ENCODE assay signal across 8 cellular contexts in the genomic region with DNA sequence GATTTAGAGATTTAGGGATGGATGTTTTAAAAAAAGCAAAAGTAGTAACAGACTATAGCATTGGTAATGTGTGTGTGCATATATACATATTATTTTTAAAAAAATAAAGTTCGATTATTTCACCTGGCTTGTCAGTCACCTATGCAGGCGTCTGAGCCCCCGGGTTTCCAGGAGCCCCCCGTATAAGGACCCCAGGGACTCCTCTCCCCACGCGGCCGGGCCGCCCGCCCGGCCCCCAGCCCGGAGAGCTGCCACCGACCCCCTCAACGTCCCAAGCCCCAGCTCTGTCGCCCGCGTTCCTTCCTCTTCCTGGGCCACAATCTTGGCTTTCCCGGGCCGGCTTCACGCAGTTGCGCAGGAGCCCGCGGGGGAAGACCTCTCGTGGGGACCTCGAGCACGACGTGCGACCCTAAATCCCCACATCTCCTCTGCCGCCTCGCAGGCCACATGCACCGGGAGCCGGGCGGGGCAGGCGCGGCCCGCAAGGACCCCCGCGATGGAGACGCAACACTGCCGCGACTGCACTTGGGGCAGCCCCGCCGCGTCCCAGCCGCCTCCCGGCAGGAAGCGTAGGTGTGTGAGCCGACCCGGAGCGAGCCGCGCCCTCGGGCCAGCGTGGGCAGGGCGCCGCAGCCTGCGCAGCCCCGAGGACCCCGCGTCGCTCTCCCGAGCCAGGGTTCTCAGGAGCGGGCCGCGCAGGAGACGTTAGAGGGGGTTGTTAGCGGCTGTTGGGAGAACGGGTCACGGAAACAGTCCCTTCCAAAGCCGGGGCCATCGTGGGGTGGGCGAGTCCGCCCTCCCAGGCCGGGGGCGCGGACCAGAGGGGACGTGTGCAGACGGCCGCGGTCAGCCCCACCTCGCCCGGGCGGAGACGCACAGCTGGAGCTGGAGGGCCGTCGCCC. TPM values are rescaled to one million over a fixed set of nuclear protein-coding genes. Genes with fewer than 3 reads are reported as not detected.
DNase-seq lines count a peak whose midpoint lies in the region; ATAC-seq, FAIRE-seq and TF ChIP-seq lines count a peak whose summit lies in the region.

No MANE protein-coding gene starts in this region.

- H3F3A ChIP-seq in neural progenitor cell (ENCODE audit: low read depth), result peaks cover 7% of the 10 kb centered on the region

- no peaks in the 10 kb centered on the region for H3K36me3 ChIP-seq in NT2/D1 (ENCODE audit: insufficient read depth, insufficient read length, low read length)
- H3K36me3 ChIP-seq in endothelial cell of umbilical vein (ENCODE audit: control insufficient read depth in 2 of 2, extremely low read depth in 1 of 2, insufficient read depth in 2 of 2, low read length in 2 of 2), result no peaks in the 10 kb centered on the region
- H3K36me3 ChIP-seq in neural progenitor cell, result no peaks in the 10 kb centered on the region

- peak overlapping the region; percentile 98 for H2AFZ ChIP-seq in endothelial cell of umbilical vein (ENCODE audit: low read depth, low read length)
- H2AFZ ChIP-seq in neural progenitor cell (replicated peaks), result peak overlapping the region; percentile 97

- intact Hi-C loops in endothelial cell of umbilical vein (cut with micrococcal nuclease), result no loop called here

- TF ChIP-seq CTCF in endothelial cell of umbilical vein (IDR thresholded peaks at IDR 0.05; ENCODE audit: extremely low read depth in 1 of 2, insufficient read depth in 1 of 2, low read depth in 1 of 2, low read length in 2 of 2) (no peak), neural progenitor cell (IDR thresholded peaks at IDR 0.05) (no peak)

- BruUV-seq in endothelial cell of umbilical vein (replicated peaks; lab: Mats Ljungman, UMichigan), result no TSS peak

- H3K9me3 Mint-ChIP-seq in neural progenitor cell, result peaks cover 6% of the 10 kb centered on the region

- no peak for FAIRE-seq in endothelial cell of umbilical vein (lab: Jason Lieb, UNC)

- H3K36me3 Mint-ChIP-seq in neural progenitor cell, result no peaks in the 10 kb centered on the region

- H3K4me1 ChIP-seq in NT2/D1 (ENCODE audit: insufficient read depth, insufficient read length), result no peaks in the 10 kb centered on the region
- peaks cover 24% of the 10 kb centered on the region for H3K4me1 ChIP-seq in endothelial cell of umbilical vein (ENCODE audit: control insufficient read depth, extremely low read depth, insufficient read depth, low read length)
- H3K4me1 ChIP-seq in neural progenitor cell, result no peaks in the 10 kb centered on the region

- no peak overlapping the region for H3K27ac Mint-ChIP-seq in neural progenitor cell

- CTCF ChIA-PET in endothelial cell of umbilical vein (lab: Charles Lee), result interaction anchor here (1.0 to 1.9 kb wide), 4 partner anchors 10 to 305 kb away, joined by 3 to 8 read pairs (median 4); no protein-coding TSS in a partner anchor

- H3K4me2 ChIP-seq in endothelial cell of umbilical vein (ENCODE audit: insufficient read depth, low read length) (peak overlapping the region; percentile 91), neural progenitor cell (peak overlapping the region; percentile 99)

- H3K27me3 Mint-ChIP-seq in neural progenitor cell (ENCODE audit: insufficient read depth, low read depth), result peaks cover 44% of the 10 kb centered on the region

- H3K27ac ChIP-seq in endothelial cell of umbilical vein (ENCODE audit: insufficient read depth, low read depth, low read length), result no peak overlapping the region
- no peak overlapping the region for H3K27ac ChIP-seq in neural progenitor cell

- H3K9ac ChIP-seq in NT2/D1 (ENCODE audit: insufficient read length, low read depth) (peak overlapping the region; percentile 61), endothelial cell of umbilical vein (replicated peaks; ENCODE audit: extremely low read depth, insufficient read depth, low read length) (peak overlapping the region; percentile 47), neural progenitor cell (no peak overlapping the region)

- DNase-seq in activated CD4-positive, CD25-positive, alpha-beta regulatory T cell treated with anti-CD3 and anti-CD28 coated beads, Interleukin-2, amount 50 U/mL, for 72 hours, result no peak
- DNase-seq in NT2/D1 (ENCODE audit: low read depth, low spot score) (no peak), endothelial cell of umbilical vein (ENCODE audit: low read depth, low spot score) (no peak), neural progenitor cell (ENCODE audit: low spot score) (peak; percentile 46), GDM1 (lab: John Stamatoyannopoulos, UW) (no peak), AML-193 (lab: John Stamatoyannopoulos, UW) (no peak)
- DNase-seq in activated effector memory CD4-positive, alpha-beta T cell treated with anti-CD3 and anti-CD28 coated beads, Interleukin-2, amount 50 U/mL, for 16 hours, result no peak

- H3K27me3 ChIP-seq in NT2/D1 (ENCODE audit: insufficient read depth, insufficient read length) (peaks cover 48% of the 10 kb centered on the region), endothelial cell of umbilical vein (ENCODE audit: control insufficient read depth in 2 of 2, insufficient read depth in 2 of 2, low read length in 2 of 2) (peaks cover 26 to 32% of the 10 kb centered on the region in 2 experiments), neural progenitor cell (peaks cover 83% of the 10 kb centered on the region)

- peak; percentile 13 to 35 for ATAC-seq in activated CD4-positive, CD25-positive, alpha-beta regulatory T cell treated with anti-CD3 and anti-CD28 coated beads, Interleukin-2, amount 50 U/mL, for 24 hours

- H3K4me3 ChIP-seq in NT2/D1 (ENCODE audit: insufficient read length, low read depth) (peak overlapping the region; percentile 60), endothelial cell of umbilical vein (replicated peaks in 1 of 3; ENCODE audit: insufficient read depth in 1 of 3, low read depth in 1 of 3, low read length in 3 of 3) (peak overlapping the region; percentile 46 to 84 (median 70)), neural progenitor cell (peak overlapping the region; percentile 87)

- H3K79me2 ChIP-seq in endothelial cell of umbilical vein (ENCODE audit: control insufficient read depth, insufficient read depth, low read length) (no peaks in the 10 kb centered on the region), neural progenitor cell (ENCODE audit: low read depth) (no peaks in the 10 kb centered on the region)

- H3K4me1 Mint-ChIP-seq in neural progenitor cell, result peaks cover 13% of the 10 kb centered on the region

- H3K9me3 ChIP-seq in NT2/D1 (ENCODE audit: insufficient read depth, low read length) (no peaks in the 10 kb centered on the region), endothelial cell of umbilical vein (replicated peaks; ENCODE audit: control insufficient read depth, insufficient read depth, low read length) (no peaks in the 10 kb centered on the region), neural progenitor cell (ENCODE audit: low read depth) (no peaks in the 10 kb centered on the region)

- no peaks in the 10 kb centered on the region for H3K9me1 ChIP-seq in endothelial cell of umbilical vein (replicated peaks; ENCODE audit: control insufficient read depth, extremely low read depth, insufficient read depth, low read length)

- H3K4me3 Mint-ChIP-seq in neural progenitor cell, result peak overlapping the region; percentile 80

- H4K20me1 ChIP-seq in endothelial cell of umbilical vein (replicated peaks; ENCODE audit: control insufficient read depth, extremely low read depth, insufficient read depth, low read length) (no peaks in the 10 kb centered on the region), neural progenitor cell (ENCODE audit: low read depth) (peaks cover 7% of the 10 kb centered on the region)

- POLR2A ChIA-PET in endothelial cell of umbilical vein (lab: Charles Lee), result no interaction called here

- TF ChIP-seq POLR2A in endothelial cell of umbilical vein (IDR thresholded peaks at IDR 0.05; ENCODE audit: low read depth, low read length), result no peak

- dilution Hi-C loops in endothelial cell of umbilical vein (cut with MboI; ENCODE audit: extremely low pct_ligation_motif_present, low sequenced_read_pairs), result no loop called here

TF ChIP-seq in endothelial cell of umbilical vein, 7 proteins besides CTCF, POLR2A, EP300 and RAD21:
- no peak for TF ChIP-seq MYC (IDR thresholded peaks at IDR 0.05; ENCODE audit: low read depth, low read length)
- peak; percentile 86 for TF ChIP-seq EZH2 (IDR thresholded peaks at IDR 0.05; ENCODE audit: borderline replicate concordance, low read depth, low read length, severe bottlenecking)
TF ChIP-seq in endothelial cell of umbilical vein: peak in this region for 1.

RNA-seq across cellular contexts. Expression of a gene that starts 0.8 kb away (rescaled TPM):
- 0.37 and 0.46 TPM in 2 replicates for total RNA-seq in endothelial cell of umbilical vein
- polyA plus RNA-seq in endothelial cell of umbilical vein, result 2.2 and 2.8 TPM in 2 replicates
- 4.7 and 5.2 TPM in 2 replicates for polyA plus RNA-seq in endothelial cell of umbilical vein (2011; cell fraction: cytosol; rRNA removed)
- polyA plus RNA-seq in endothelial cell of umbilical vein (2011; cell fraction: nucleus; rRNA removed), result 3.8 and 4.2 TPM in 2 replicates
- 84.5 and 104 TPM in 2 replicates for polyA plus RNA-seq in endothelial cell of umbilical vein (2012)
- polyA minus RNA-seq in endothelial cell of umbilical vein, result 0.87 and 1.4 TPM in 2 replicates
- polyA minus RNA-seq in endothelial cell of umbilical vein (2011; cell fraction: cytosol; rRNA and poly(A)+ RNA removed), result not detected
- 0.38 and 2.1 TPM in 2 replicates for polyA minus RNA-seq in endothelial cell of umbilical vein (2011; cell fraction: nucleus; rRNA and poly(A)+ RNA removed)
- total RNA-seq in neural progenitor cell (ENCODE audit: low replicate concordance), result 0.37 TPM in 2 replicates
